Comparison of ENCODE assay signal across 11 cellular contexts in genomic region chr9:72154468-72155281, GRCh38. TPM values are rescaled to one million over a fixed set of nuclear protein-coding genes. Genes with fewer than 3 reads are reported as not detected.
A peak's percentile ranks its signal among the peaks of the same experiment; 100 is the strongest.
DNase-seq lines count a peak whose midpoint lies in the region; ATAC-seq and TF ChIP-seq lines count a peak whose summit lies in the region.
"Had no signal": no experiment of that assay in that cellular context is flagged by ENCODE, and none has a peak within 500 bp of the region (broad histone marks: within the 10 kb centered on the region; RNA-seq: fewer than 3 reads in every experiment).

No MANE protein-coding gene starts in this region.

- peaks cover 5% of the 10 kb centered on the region for H3K4me1 Mint-ChIP-seq in CD8-positive, alpha-beta T cell (ENCODE audit: low read depth)

- no peaks in the 10 kb centered on the region for H3K4me1 ChIP-seq in CD8-positive, alpha-beta T cell (ENCODE audit: insufficient read depth, low read length)

- H3K4me3 ChIP-seq in CD8-positive, alpha-beta T cell (ENCODE audit: low read depth, low read length) = no peak overlapping the region

- no peaks in the 10 kb centered on the region for H3K9me3 ChIP-seq in CD8-positive, alpha-beta T cell (ENCODE audit: low read length)

- no peak overlapping the region for H3K27ac Mint-ChIP-seq in CD8-positive, alpha-beta T cell

- intact Hi-C loops in CD8-positive, alpha-beta T cell (cut with DNase I, micrococcal nuclease) = no loop called here

- H3K27me3 Mint-ChIP-seq in CD8-positive, alpha-beta T cell (ENCODE audit: low read depth) = peaks cover 18% of the 10 kb centered on the region

- POLR2A ChIA-PET in CD8-positive, alpha-beta T cell (lab: Charles Lee) = no interaction called here

- no peak for TF ChIP-seq CTCF in CD8-positive, alpha-beta T cell (IDR thresholded peaks at IDR 0.05)

- no peak overlapping the region for H3K4me3 Mint-ChIP-seq in CD8-positive, alpha-beta T cell

- H3K36me3 ChIP-seq in CD8-positive, alpha-beta T cell (ENCODE audit: insufficient read depth, low read length) = no peaks in the 10 kb centered on the region

- no peaks in the 10 kb centered on the region for H3K36me3 Mint-ChIP-seq in CD8-positive, alpha-beta T cell

- H3K9me3 Mint-ChIP-seq in CD8-positive, alpha-beta T cell = peaks cover 12% of the 10 kb centered on the region

- H3K27ac ChIP-seq in CD8-positive, alpha-beta T cell (ENCODE audit: low read depth, low read length) = no peak overlapping the region

- ATAC-seq in GM18907 (IDR thresholded peaks at IDR 0.05; ENCODE audit: unreplicated experiment) (peak; percentile 96), HG02642 (IDR thresholded peaks at IDR 0.05; ENCODE audit: poor library complexity, unreplicated experiment) (peak; percentile 89)
- no peak for ATAC-seq in CD8-positive, alpha-beta T cell

- no peaks in the 10 kb centered on the region for H3K27me3 ChIP-seq in CD8-positive, alpha-beta T cell (ENCODE audit: insufficient read depth, low read length)

- DNase-seq in HuH-7.5 (ENCODE audit: low spot score) (peak; percentile 29), mucosa of gallbladder (ENCODE audit: low spot score) (peak; percentile 83), NCI-H2107 treated with DMSO at 0.1 percent for 48 hours (lab: John Stamatoyannopoulos, UW; ENCODE audit: unreplicated experiment) (no peak), cerebellum (ENCODE audit: low spot score) (no peak)
- DNase-seq in effector CD4-positive, alpha-beta T cell = no peak
- DNase-seq in CD8-positive, alpha-beta T cell = no peak
- DNase-seq: activated CD4-positive, alpha-beta T cell treated with anti-CD3 and anti-CD28 coated beads for 1 hour; caudate nucleus; stimulated activated CD4-positive, alpha-beta T cell treated with anti-CD3 and anti-CD28 coated beads, Interleukin-4, amount 100 ng/mL, for 24 hours had no signal

- CTCF ChIA-PET in CD8-positive, alpha-beta T cell (lab: Charles Lee) = interaction anchor here (0.9 kb wide), 1 partner anchor 45 kb away, joined by 3 read pairs; no protein-coding TSS in a partner anchor

RNA-seq across cellular contexts. Expression of gene GDA, which starts 5.4 kb away (rescaled TPM):
- total RNA-seq in mucosa of gallbladder (70.0 TPM), cerebellum (0.91 TPM)
- total RNA-seq in CD8-positive, alpha-beta T cell = not detected

Comparison
In these comparisons a context has a peak if more than half of its experiments do, and no peak if none do; other contexts are left out.
1. DNase-seq: peak in HuH-7.5 (single experiment) and mucosa of gallbladder (single experiment); none in effector CD4-positive, alpha-beta T cell (single experiment), CD8-positive, alpha-beta T cell (0 of 7), NCI-H2107 treated with DMSO at 0.1 percent for 48 hours (single experiment) and cerebellum (single experiment).
2. RNA of gene GDA, which starts 5.4 kb away (total RNA-seq): 70.0 TPM in mucosa of gallbladder (single experiment); 0.91 TPM in cerebellum (single experiment) and not detected in CD8-positive, alpha-beta T cell; every median in the first group is over 10 times any median in the second.